Comparison of ENCODE assay signal across 8 cellular contexts in the genomic region with DNA sequence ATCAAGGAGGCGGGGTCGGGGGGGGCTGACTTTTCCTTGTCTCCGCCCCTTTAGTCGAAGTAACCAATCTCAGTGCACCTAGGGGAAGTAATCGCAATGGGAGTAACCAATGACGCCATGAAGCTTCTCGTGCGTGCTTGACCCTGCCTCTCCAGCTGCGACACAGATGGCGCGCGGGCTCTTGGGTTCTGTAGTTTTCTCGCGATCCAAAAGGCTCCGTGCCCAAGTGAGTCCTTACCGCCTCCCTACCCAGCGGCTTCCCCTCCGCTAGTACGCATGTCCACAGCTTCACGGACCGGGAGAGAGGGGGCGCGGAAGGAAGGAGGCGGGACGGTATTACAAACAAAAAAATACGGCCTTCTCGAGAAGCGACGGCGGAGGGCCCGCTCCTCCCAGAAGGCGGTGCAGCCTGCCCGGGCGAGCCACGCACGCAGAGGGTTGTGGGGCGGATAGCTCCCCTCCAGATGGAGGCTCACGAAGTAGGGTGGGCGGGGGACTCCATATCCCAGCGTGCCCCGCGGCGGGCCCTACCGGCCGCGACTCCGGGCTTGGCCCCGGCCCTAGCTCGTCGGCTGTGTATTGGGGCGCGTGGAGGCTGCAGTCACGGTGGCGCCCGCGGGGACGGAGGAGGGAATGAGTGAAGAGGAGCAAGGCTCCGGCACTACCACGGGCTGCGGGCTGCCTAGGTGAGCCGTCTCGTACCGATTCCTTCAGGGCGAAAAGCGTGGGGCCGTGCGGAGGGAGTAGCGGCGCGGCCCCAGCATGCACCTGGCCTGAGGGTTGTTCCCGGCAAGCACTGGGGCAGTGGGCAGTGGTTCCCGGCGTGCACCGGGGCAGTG. TPM values are rescaled to one million over a fixed set of nuclear protein-coding genes. Genes with fewer than 3 reads are reported as not detected.
DNase-seq lines count a peak whose midpoint lies in the region; ATAC-seq and TF ChIP-seq lines count a peak whose summit lies in the region.

A gene with protein sequence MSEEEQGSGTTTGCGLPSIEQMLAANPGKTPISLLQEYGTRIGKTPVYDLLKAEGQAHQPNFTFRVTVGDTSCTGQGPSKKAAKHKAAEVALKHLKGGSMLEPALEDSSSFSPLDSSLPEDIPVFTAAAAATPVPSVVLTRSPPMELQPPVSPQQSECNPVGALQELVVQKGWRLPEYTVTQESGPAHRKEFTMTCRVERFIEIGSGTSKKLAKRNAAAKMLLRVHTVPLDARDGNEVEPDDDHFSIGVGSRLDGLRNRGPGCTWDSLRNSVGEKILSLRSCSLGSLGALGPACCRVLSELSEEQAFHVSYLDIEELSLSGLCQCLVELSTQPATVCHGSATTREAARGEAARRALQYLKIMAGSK (plus strand): TSS at position 508 of the 839 bp plus-strand sequence. CDS start 126 bp downstream, at position 634.

- H3K27me3 Mint-ChIP-seq in T-helper 1 cell treated with Interleukin-12 subunit alpha and Interleukin-12 subunit beta and Interleukin-4 antibody, amounts not matched to agents 30 μg/mL and 1 μg/mL, for 36 hours (ENCODE audit: low read depth): no peaks in the 10 kb centered on the region

- H3K36me3 Mint-ChIP-seq in T-helper 1 cell treated with Interleukin-12 subunit alpha and Interleukin-12 subunit beta and Interleukin-4 antibody, amounts not matched to agents 30 μg/mL and 1 μg/mL, for 36 hours (ENCODE audit: low read depth): peaks cover 10% of the 10 kb centered on the region

- in situ Hi-C loops in GM13977 (cut with MboI; ENCODE audit: low pct_unique_long_range_greater_than_20kb, low sequenced_read_pairs, unreplicated experiment): no loop called here

- ATAC-seq in HG02884 (IDR thresholded peaks at IDR 0.05; ENCODE audit: unreplicated experiment): peak; percentile 62
- ATAC-seq in left cardiac atrium: peak; percentile 84 to 88
- peak; percentile 87 for ATAC-seq in upper lobe of right lung

- H3K27ac ChIP-seq in upper lobe of right lung: peak within 1 kb of the TSS; percentile 97

- peak within 1 kb of the TSS; percentile 95 for H3K4me3 Mint-ChIP-seq in T-helper 1 cell treated with Interleukin-12 subunit alpha and Interleukin-12 subunit beta and Interleukin-4 antibody, amounts not matched to agents 30 μg/mL and 1 μg/mL, for 36 hours

- intact Hi-C loops in left cardiac atrium (cut with DNase I) (loop anchor here in 1 of 2 donors (5.0 to 10.0 kb wide), 2 partner anchors 49 to 176 kb away; a partner anchor contains a TSS), posterior vena cava (cut with DNase I) (loop anchor here (10.0 kb wide), 1 partner anchor 156 kb away; no protein-coding TSS in a partner anchor), upper lobe of right lung (cut with DNase I) (loop anchor here (10.0 kb wide), 1 partner anchor 146 kb away; no protein-coding TSS in a partner anchor)

- no peaks in the 10 kb centered on the region for H3K9me3 ChIP-seq in upper lobe of right lung

- no peaks in the 10 kb centered on the region for H3K9me3 Mint-ChIP-seq in T-helper 1 cell treated with Interleukin-12 subunit alpha and Interleukin-12 subunit beta and Interleukin-4 antibody, amounts not matched to agents 30 μg/mL and 1 μg/mL, for 36 hours

- no peak for TF ChIP-seq CTCF in GM13977 (IDR thresholded peaks at IDR 0.05; ENCODE audit: extremely low read depth, insufficient read depth, missing control alignments)
- TF ChIP-seq CTCF in upper lobe of right lung (IDR thresholded peaks at IDR 0.05): no peak

- peak within 1 kb of the TSS; percentile 77 for H3K4me3 ChIP-seq in upper lobe of right lung

- H3K4me1 ChIP-seq in upper lobe of right lung: peaks cover 39% of the 10 kb centered on the region

- H3K4me1 Mint-ChIP-seq in T-helper 1 cell treated with Interleukin-12 subunit alpha and Interleukin-12 subunit beta and Interleukin-4 antibody, amounts not matched to agents 30 μg/mL and 1 μg/mL, for 36 hours (ENCODE audit: low read depth): peaks cover 29% of the 10 kb centered on the region

- peaks cover 16% of the 10 kb centered on the region for H3K36me3 ChIP-seq in upper lobe of right lung

- H3K27ac Mint-ChIP-seq in T-helper 1 cell treated with Interleukin-12 subunit alpha and Interleukin-12 subunit beta and Interleukin-4 antibody, amounts not matched to agents 30 μg/mL and 1 μg/mL, for 36 hours: peak within 1 kb of the TSS; percentile 99

- no peaks in the 10 kb centered on the region for H3K27me3 ChIP-seq in upper lobe of right lung

- DNase-seq in GM13977 (ENCODE audit: low spot score) (peak; percentile 98), NCI-H1694 (lab: John Stamatoyannopoulos, UW) (peak; percentile 98), amniotic stem cell (lab: John Stamatoyannopoulos, UW) (peak; percentile 99), left cardiac atrium (peak; percentile 98), posterior vena cava (ENCODE audit: low spot score) (peak; percentile 99), upper lobe of right lung (peak; percentile 98)

RNA-seq across cellular contexts. Expression of the gene that starts here (rescaled TPM):
- 10 to 100 TPM; 12.5 to 15.3 TPM for total RNA-seq in left cardiac atrium
- total RNA-seq in posterior vena cava: 10 to 100 TPM; 12.8 to 16.8 TPM
- total RNA-seq in upper lobe of right lung: 33.1 TPM

Comparison
In these comparisons a context has a peak if more than half of its experiments do, and no peak if none do; other contexts are left out.
1. Peak in every context shown above with its lines: DNase-seq, ATAC-seq, H3K4me3 ChIP-seq and H3K27ac ChIP-seq.